In the genomic region with DNA sequence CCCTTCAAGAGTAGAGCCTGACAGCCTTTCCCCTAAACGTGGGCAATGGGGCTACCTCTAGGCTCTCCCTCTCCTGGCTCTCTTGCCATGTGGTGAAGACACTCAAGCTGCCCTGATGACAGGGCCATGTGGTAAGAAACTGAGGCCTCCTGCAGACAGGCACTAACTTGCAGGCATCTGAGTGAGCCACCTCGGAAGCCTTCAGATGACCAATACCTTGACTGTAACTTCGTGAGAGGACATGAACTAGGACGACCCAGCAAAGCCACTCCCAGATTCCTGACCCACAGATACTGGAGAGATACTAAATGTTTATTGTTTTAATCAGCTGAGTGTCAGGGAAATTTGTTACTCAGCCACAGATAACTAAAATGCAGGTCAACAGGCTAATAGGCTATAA, we compare ENCODE assay signal across 18 cellular contexts.
"Had no signal": no experiment of that assay in that cellular context is flagged by ENCODE, and none has a peak within 500 bp of the region (broad histone marks: within the 10 kb centered on the region; RNA-seq: fewer than 3 reads in every experiment).

No MANE protein-coding gene starts in this region.

- H3K36me3 ChIP-seq: ascending aorta, neutrophil, vagina had no signal

- H3K9me3 ChIP-seq: ascending aorta, neutrophil, vagina had no signal

- H3K27me3 ChIP-seq: ascending aorta, dorsolateral prefrontal cortex, neutrophil, tibial nerve, vagina had no signal

- H3K27ac ChIP-seq: ascending aorta, dorsolateral prefrontal cortex, neutrophil, tibial nerve, vagina had no signal

- H3K4me1 ChIP-seq: tibial nerve, vagina had no signal

- ATAC-seq: activated naive CD8-positive, alpha-beta T cell treated with anti-CD3 and anti-CD28 coated beads, Interleukin-2, amount 50 U/mL, for 24 hours; activated T-helper 17 cell treated with anti-CD3 and anti-CD28 coated beads, Interleukin-2, amount 50 U/mL, for 72 hours; natural killer cell had no signal

- DNase-seq: activated CD4-positive, alpha-beta T cell treated with anti-CD3 and anti-CD28 coated beads for 1 hour; activated CD4-positive, alpha-beta T cell treated with anti-CD3 and anti-CD28 coated beads, Interleukin-2, amount 50 U/mL, for 48 hours; activated naive CD4-positive, alpha-beta T cell treated with anti-CD3 and anti-CD28 coated beads for 36 hours; activated naive CD8-positive, alpha-beta T cell treated with anti-CD3 and anti-CD28 coated beads, Interleukin-2, amount 50 U/mL, for 24 hours; dorsolateral prefrontal cortex; endodermal cell; hypothalamus; mesendoderm; natural killer cell; stimulated activated CD4-positive, alpha-beta T cell treated with anti-CD3 and anti-CD28 coated beads, Interleukin-4, amount 100 ng/mL, for 24 hours; stimulated activated naive CD4-positive, alpha-beta T cell; substantia nigra; T-helper 9 cell had no signal

- H3K4me3 ChIP-seq: ascending aorta, dorsolateral prefrontal cortex, tibial nerve, vagina had no signal
